Comparison of ENCODE assay signal across 8 cellular contexts in the genomic region with DNA sequence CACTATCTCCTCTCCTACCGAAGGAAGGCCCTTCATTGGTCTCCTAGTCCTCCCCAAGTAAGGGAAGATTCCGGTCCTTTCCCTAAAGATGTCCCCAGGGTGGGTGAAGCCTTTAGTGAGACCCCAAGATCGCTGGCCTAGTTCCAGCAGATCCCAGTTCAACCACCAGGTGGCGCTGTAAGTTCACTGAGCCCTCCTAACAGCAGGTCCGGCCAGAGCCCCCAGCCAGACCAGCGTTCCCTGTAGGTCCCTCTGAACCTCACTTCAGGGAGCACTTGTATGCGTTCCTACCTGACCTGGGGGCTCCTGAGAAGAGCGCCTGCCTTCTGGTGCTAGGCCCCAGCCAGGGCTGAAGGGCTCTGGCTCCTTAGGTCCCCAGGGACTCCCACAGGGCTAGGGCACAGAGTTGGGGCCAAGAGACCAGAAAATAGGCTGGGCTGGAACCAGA. TPM values are rescaled to one million over a fixed set of nuclear protein-coding genes. Genes with fewer than 3 reads are reported as not detected.
DNase-seq lines count a peak whose midpoint lies in the region; ATAC-seq, FAIRE-seq and TF ChIP-seq lines count a peak whose summit lies in the region.

No MANE protein-coding gene starts in this region.

- FAIRE-seq in GM18507 (lab: Jason Lieb, UNC): peak; percentile 71

- H2AFZ ChIP-seq in SK-N-SH (ENCODE audit: low read depth): no peak overlapping the region

- H3K27ac ChIP-seq in AG04450 (ENCODE audit: low read depth, low read length) (no peak overlapping the region), SK-N-SH (ENCODE audit: low read depth in 2 of 2, low read length in 1 of 2) (peak overlapping the region in 1 of 2 experiments; percentile 74; a peak in 2 of 4 replicates), sigmoid colon (no peak overlapping the region)

- TF ChIP-seq RAD21 in SK-N-SH (IDR thresholded peaks at IDR 0.05; ENCODE audit: low read length): peak; percentile 97

- no peak overlapping the region for H3K4me2 ChIP-seq in SK-N-SH

- no peak for TF ChIP-seq POLR2A in sigmoid colon (IDR thresholded peaks at IDR 0.05)

- H3K27me3 ChIP-seq in AG04450 (ENCODE audit: control insufficient read depth, insufficient read depth, low read length): peaks cover 12% of the 10 kb centered on the region
- H3K27me3 ChIP-seq in SK-N-SH (ENCODE audit: insufficient read depth): no peaks in the 10 kb centered on the region
- H3K27me3 ChIP-seq in sigmoid colon: no peaks in the 10 kb centered on the region

- CTCF ChIA-PET in AG04450 (lab: Charles Lee) (interaction anchor here (1.0 to 6.9 kb wide), 5 partner anchors 33 to 342 kb away, joined by 3 to 69 read pairs (median 15); a partner anchor contains a TSS), SK-N-SH (lab: Yijun Ruan, JAX) (interaction anchor here (1.0 to 19.6 kb wide), 2 partner anchors 27 to 59 kb away, joined by 4 to 604 read pairs; a partner anchor contains a TSS)

- 0% methylated on average over 8 of the region's 8 CpGs for WGBS in SK-N-SH (ENCODE audit: low lambda C conversion rate)
- 13% methylated on average over 8 of the region's 8 CpGs for WGBS in sigmoid colon, 2 donors

- H3K36me3 ChIP-seq in SK-N-SH (replicated peaks in 1 of 2; ENCODE audit: control insufficient read depth in 1 of 2, insufficient read depth in 2 of 2, low read length in 1 of 2) (no peaks in the 10 kb centered on the region), sigmoid colon (no peaks in the 10 kb centered on the region)

- H3K4me1 ChIP-seq in SK-N-SH (ENCODE audit: control insufficient read depth in 1 of 2, insufficient read depth in 2 of 2, low read depth in 1 of 2, low read length in 1 of 2) (peaks cover 0 to 66% of the 10 kb centered on the region in 2 experiments; a peak in 2 of 4 replicates), sigmoid colon (peaks cover 0 to 13% (median 3%) of the 10 kb centered on the region in 4 donors)

- TF ChIP-seq CTCF in AG04450 (IDR thresholded peaks at IDR 0.05; ENCODE audit: low read depth, low read length): peak; percentile 87
- peak; percentile 96 for TF ChIP-seq CTCF in SK-N-SH (IDR thresholded peaks at IDR 0.05)
- TF ChIP-seq CTCF in sigmoid colon (IDR thresholded peaks at IDR 0.05): peak; percentile 78 to 96 (median 90)

- no peak overlapping the region for H3K9ac ChIP-seq in SK-N-SH

- no peak overlapping the region for H3K4me3 ChIP-seq in AG04450 (ENCODE audit: low read depth, low read length)
- no peak overlapping the region; a peak in 1 of 4 replicates for H3K4me3 ChIP-seq in SK-N-SH (ENCODE audit: low read depth in 2 of 2, low read length in 1 of 2)
- no peak overlapping the region for H3K4me3 ChIP-seq in sigmoid colon

- H3F3A ChIP-seq in SK-N-SH (replicated peaks; ENCODE audit: insufficient read depth): no peaks in the 10 kb centered on the region

- H3K9me3 ChIP-seq in AG04450 (ENCODE audit: control insufficient read depth, insufficient read depth, low read length): no peaks in the 10 kb centered on the region
- no peaks in the 10 kb centered on the region for H3K9me3 ChIP-seq in SK-N-SH
- H3K9me3 ChIP-seq in sigmoid colon: no peaks in the 10 kb centered on the region

- H4K20me1 ChIP-seq in SK-N-SH (ENCODE audit: insufficient read depth): no peaks in the 10 kb centered on the region

- peak; percentile 29 for DNase-seq in AG04450 (ENCODE audit: low read depth, low spot score)
- peak; percentile 71 for DNase-seq in GM18507 (ENCODE audit: extremely low spot score, insufficient read length, low read depth)
- DNase-seq in Kasumi-1 (lab: John Stamatoyannopoulos, UW): peak; percentile 28 to 56
- DNase-seq in SK-N-SH: peak; percentile 94
- DNase-seq in activated naive CD8-positive, alpha-beta T cell treated with anti-CD3 and anti-CD28 coated beads, Interleukin-2, amount 50 U/mL, for 16 hours (ENCODE audit: low read depth, low spot score): peak; percentile 30
- peak; percentile 84 for DNase-seq in left ventricle myocardium superior
- peak; percentile 83 for DNase-seq in sigmoid colon

- POLR2A ChIA-PET in AG04450 (lab: Yijun Ruan, JAX): no interaction called here
- POLR2A ChIA-PET in SK-N-SH (lab: Yijun Ruan, JAX): no interaction called here

- H3K79me2 ChIP-seq in SK-N-SH (ENCODE audit: insufficient read depth): no peaks in the 10 kb centered on the region

- H3K9me2 ChIP-seq in SK-N-SH: no peaks in the 10 kb centered on the region

- TF ChIP-seq EP300 in SK-N-SH (IDR thresholded peaks at IDR 0.05; ENCODE audit: borderline replicate concordance in 1 of 2, low read depth in 1 of 2, low read length in 1 of 2) (no peak), sigmoid colon (IDR thresholded peaks at IDR 0.05) (no peak)

- ATAC-seq in left ventricle myocardium superior (peak; percentile 72), HG02884 (IDR thresholded peaks at IDR 0.05; ENCODE audit: unreplicated experiment) (no peak)

- intact Hi-C loops in left ventricle myocardium superior (cut with micrococcal nuclease): no loop called here
- intact Hi-C loops in sigmoid colon (cut with DNase I): loop anchor here (1.0 kb wide), 2 partner anchors 38 to 341 kb away; a partner anchor contains a TSS

TF ChIP-seq in SK-N-SH, 30 proteins besides CTCF, POLR2A, EP300 and RAD21 (continues in another document):
- TF ChIP-seq EZH2phosphoT487 (IDR thresholded peaks at IDR 0.05; ENCODE audit: borderline replicate concordance, low read depth) (no peak), GATA2 (CRISPR knock-in tag; IDR thresholded peaks at IDR 0.05) (no peak), MXI1 (IDR thresholded peaks at IDR 0.05; ENCODE audit: low read depth, low read length) (no peak), TCF12 (IDR thresholded peaks at IDR 0.05) (no peak), FOXM1 (IDR thresholded peaks at IDR 0.05; ENCODE audit: low read depth) (no peak), ELF1 (IDR thresholded peaks at IDR 0.05) (no peak), FOXJ3 (CRISPR knock-in tag; IDR thresholded peaks at IDR 0.05) (no peak), TEAD4 (IDR thresholded peaks at IDR 0.05; ENCODE audit: borderline replicate concordance, insufficient read depth) (no peak), SIN3A (IDR thresholded peaks at IDR 0.05; ENCODE audit: borderline replicate concordance, low read depth, low read length) (no peak), MEF2A (IDR thresholded peaks at IDR 0.05; ENCODE audit: borderline replicate concordance, low read depth) (no peak), SMC3 (IDR thresholded peaks at IDR 0.05; ENCODE audit: low read depth, low read length) (peak; percentile 96), TAF1 (IDR thresholded peaks at IDR 0.05; ENCODE audit: borderline replicate concordance, low read depth, low read length) (no peak)
- TF ChIP-seq, protein P1, sequence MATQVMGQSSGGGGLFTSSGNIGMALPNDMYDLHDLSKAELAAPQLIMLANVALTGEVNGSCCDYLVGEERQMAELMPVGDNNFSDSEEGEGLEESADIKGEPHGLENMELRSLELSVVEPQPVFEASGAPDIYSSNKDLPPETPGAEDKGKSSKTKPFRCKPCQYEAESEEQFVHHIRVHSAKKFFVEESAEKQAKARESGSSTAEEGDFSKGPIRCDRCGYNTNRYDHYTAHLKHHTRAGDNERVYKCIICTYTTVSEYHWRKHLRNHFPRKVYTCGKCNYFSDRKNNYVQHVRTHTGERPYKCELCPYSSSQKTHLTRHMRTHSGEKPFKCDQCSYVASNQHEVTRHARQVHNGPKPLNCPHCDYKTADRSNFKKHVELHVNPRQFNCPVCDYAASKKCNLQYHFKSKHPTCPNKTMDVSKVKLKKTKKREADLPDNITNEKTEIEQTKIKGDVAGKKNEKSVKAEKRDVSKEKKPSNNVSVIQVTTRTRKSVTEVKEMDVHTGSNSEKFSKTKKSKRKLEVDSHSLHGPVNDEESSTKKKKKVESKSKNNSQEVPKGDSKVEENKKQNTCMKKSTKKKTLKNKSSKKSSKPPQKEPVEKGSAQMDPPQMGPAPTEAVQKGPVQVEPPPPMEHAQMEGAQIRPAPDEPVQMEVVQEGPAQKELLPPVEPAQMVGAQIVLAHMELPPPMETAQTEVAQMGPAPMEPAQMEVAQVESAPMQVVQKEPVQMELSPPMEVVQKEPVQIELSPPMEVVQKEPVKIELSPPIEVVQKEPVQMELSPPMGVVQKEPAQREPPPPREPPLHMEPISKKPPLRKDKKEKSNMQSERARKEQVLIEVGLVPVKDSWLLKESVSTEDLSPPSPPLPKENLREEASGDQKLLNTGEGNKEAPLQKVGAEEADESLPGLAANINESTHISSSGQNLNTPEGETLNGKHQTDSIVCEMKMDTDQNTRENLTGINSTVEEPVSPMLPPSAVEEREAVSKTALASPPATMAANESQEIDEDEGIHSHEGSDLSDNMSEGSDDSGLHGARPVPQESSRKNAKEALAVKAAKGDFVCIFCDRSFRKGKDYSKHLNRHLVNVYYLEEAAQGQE (IDR thresholded peaks at IDR 0.05; ENCODE audit: low read depth, low read length): no peak
- TF ChIP-seq, protein P2, sequence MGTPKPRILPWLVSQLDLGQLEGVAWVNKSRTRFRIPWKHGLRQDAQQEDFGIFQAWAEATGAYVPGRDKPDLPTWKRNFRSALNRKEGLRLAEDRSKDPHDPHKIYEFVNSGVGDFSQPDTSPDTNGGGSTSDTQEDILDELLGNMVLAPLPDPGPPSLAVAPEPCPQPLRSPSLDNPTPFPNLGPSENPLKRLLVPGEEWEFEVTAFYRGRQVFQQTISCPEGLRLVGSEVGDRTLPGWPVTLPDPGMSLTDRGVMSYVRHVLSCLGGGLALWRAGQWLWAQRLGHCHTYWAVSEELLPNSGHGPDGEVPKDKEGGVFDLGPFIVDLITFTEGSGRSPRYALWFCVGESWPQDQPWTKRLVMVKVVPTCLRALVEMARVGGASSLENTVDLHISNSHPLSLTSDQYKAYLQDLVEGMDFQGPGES (IDR thresholded peaks at IDR 0.05; ENCODE audit: low read depth, low read length): no peak

RNA-seq across cellular contexts. Expression of a gene that starts 38.1 kb away (rescaled TPM):
- polyA plus RNA-seq in AG04450 (2011; rRNA removed) (not detected in 2 replicates), SK-N-SH (2012; rRNA removed) (0.12 and 0.62 TPM in 2 replicates), sigmoid colon (under 1 TPM in 1 of 3 donors, not detected in 2; 0.04 TPM)
- polyA minus RNA-seq in AG04450 (2011; rRNA and poly(A)+ RNA removed): not detected in 2 replicates
- polyA plus RNA-seq in SK-N-SH (2012; cell fraction: cytosol; rRNA removed): 0.59 and 0.60 TPM in 2 replicates
- 0.35 and 1.3 TPM in 2 replicates for polyA plus RNA-seq in SK-N-SH (2012; cell fraction: nucleus; rRNA removed)
- total RNA-seq in left ventricle myocardium superior (2.6 TPM), sigmoid colon (1 to 10 TPM in 1 of 4 donors, under 1 TPM in 1, not detected in 2; 0.66 to 1.8 TPM)

RNA-seq across cellular contexts. Expression of a gene that starts 56.8 kb away (rescaled TPM):
- polyA plus RNA-seq in AG04450 (2011; rRNA removed) (not detected in 2 replicates), SK-N-SH (2012; rRNA removed) (0.54 and 1.2 TPM in 2 replicates), sigmoid colon (1 to 10 TPM in 1 of 3 donors, under 1 TPM in 1, not detected in 1; 0.23 to 4.7 TPM)
- polyA minus RNA-seq in AG04450 (2011; rRNA and poly(A)+ RNA removed): not detected in 2 replicates
- 0.84 and 1.2 TPM in 2 replicates for polyA plus RNA-seq in SK-N-SH (2012; cell fraction: cytosol; rRNA removed)
- 2.8 and 4.4 TPM in 2 replicates for polyA plus RNA-seq in SK-N-SH (2012; cell fraction: nucleus; rRNA removed)
- total RNA-seq in left ventricle myocardium superior (14.1 TPM), sigmoid colon (10 to 100 TPM; 13.7 to 34.9 (median 19.5) TPM)

Comparison
In these comparisons a context has a peak if more than half of its experiments do, and no peak if none do; other contexts are left out.
1. DNase-seq: peak in every context shown above with its lines; median percentile 94 in SK-N-SH; 84 in left ventricle myocardium superior; 83 in sigmoid colon; 71 in GM18507; 42 in Kasumi-1; 30 in activated naive CD8-positive, alpha-beta T cell treated with anti-CD3 and anti-CD28 coated beads, Interleukin-2, amount 50 U/mL, for 16 hours; 29 in AG04450.